31 cellular contexts compared by ENCODE assay signal in the genomic region with DNA sequence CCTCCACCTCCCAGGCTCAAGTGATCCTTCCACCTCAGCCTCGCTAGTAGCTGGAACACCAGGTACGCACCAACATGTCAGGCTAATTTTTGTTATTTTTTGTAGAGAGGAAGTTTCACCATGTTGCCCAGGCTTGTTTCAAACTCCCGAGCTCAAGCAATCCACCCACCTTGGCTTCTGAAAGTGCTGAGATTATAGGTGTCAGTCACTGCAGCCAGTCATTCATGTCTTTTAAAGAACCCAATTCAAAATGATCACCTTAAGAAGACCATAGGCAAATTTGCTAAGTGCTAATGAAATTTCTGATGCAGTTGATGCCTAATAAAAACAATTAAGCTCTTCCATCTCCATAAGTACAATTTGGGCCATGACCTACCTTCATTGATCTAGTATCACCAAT. TPM values are rescaled to one million over a fixed set of nuclear protein-coding genes. Genes with fewer than 3 reads are reported as not detected.
DNase-seq lines count a peak whose midpoint lies in the region; ATAC-seq, FAIRE-seq and TF ChIP-seq lines count a peak whose summit lies in the region.
"Had no signal": no experiment of that assay in that cellular context is flagged by ENCODE, and none has a peak within 500 bp of the region (broad histone marks: within the 10 kb centered on the region; RNA-seq: fewer than 3 reads in every experiment).

No MANE protein-coding gene starts in this region.

- CTCF ChIA-PET in activated naive CD4-positive, alpha-beta T cell treated with anti-CD3 and anti-CD28 coated beads for 36 hours (lab: Charles Lee): interaction anchor here (1.4 to 2.3 kb wide), 2 partner anchors 38 to 63 kb away, joined by 3 to 5 read pairs; a partner anchor contains a TSS
- CTCF ChIA-PET in activated naive CD4-positive, alpha-beta T cell treated with anti-CD3 and anti-CD28 coated beads, Interleukin-2, amount 10 ng/mL, durations not matched to agents 7 days and 5 days (lab: Charles Lee): interaction anchor here (1.5 kb wide), 1 partner anchor 38 kb away, joined by 3 read pairs; a partner anchor contains a TSS

- DNase-seq in activated naive CD4-positive, alpha-beta T cell treated with anti-CD3 and anti-CD28 coated beads for 36 hours: peak; percentile 27
- DNase-seq in activated naive CD4-positive, alpha-beta T cell treated with anti-CD3 and anti-CD28 coated beads, Interleukin-2, amount 10 ng/mL, durations not matched to agents 7 days and 5 days: no peak
- DNase-seq in GM19239 (ENCODE audit: insufficient read length, low spot score) (no peak), keratinocyte (ENCODE audit: low read depth, low spot score) (no peak), kidney glomerular epithelial cell (lab: John Stamatoyannopoulos, UW) (no peak), NCI-H524 (lab: John Stamatoyannopoulos, UW) (no peak)
- DNase-seq: 8988T; activated CD8-positive, alpha-beta memory T cell treated with anti-CD3 and anti-CD28 coated beads, Interleukin-2, amount 50 U/mL, for 48 hours; amniotic stem cell; COR-L47; cortex of kidney; DND-41; GM23248; left colon; mesenchymal stem cell; NCI-H146; NCI-H2171 treated with DMSO at 0.1 percent for 48 hours; SK-N-SH; stimulated activated CD4-positive, alpha-beta T cell treated with anti-CD3 and anti-CD28 coated beads, Interleukin-4, amount 100 ng/mL, for 4 hours; transverse colon; WERI-Rb-1 had no signal

- H4K20me1 ChIP-seq in keratinocyte (ENCODE audit: control insufficient read depth, extremely low read depth, insufficient read depth, low read length): no peaks in the 10 kb centered on the region

- H2AFZ ChIP-seq in keratinocyte (ENCODE audit: control insufficient read depth, low read length): peak overlapping the region; percentile 45
- H2AFZ ChIP-seq: GM23248 had no signal

- intact Hi-C loops in activated naive CD4-positive, alpha-beta T cell treated with anti-CD3 and anti-CD28 coated beads for 36 hours (cut with micrococcal nuclease): loop anchor here (1.0 to 10.0 kb wide), 3 partner anchors 8 to 485 kb away; no protein-coding TSS in a partner anchor

- ATAC-seq in HG02884 (IDR thresholded peaks at IDR 0.05; ENCODE audit: unreplicated experiment): peak; percentile 39
- no peak for ATAC-seq in HG03095 (IDR thresholded peaks at IDR 0.05; ENCODE audit: unreplicated experiment)
- ATAC-seq: K562, left colon had no signal

- H3K27ac Mint-ChIP-seq in activated naive CD4-positive, alpha-beta T cell treated with anti-CD3 and anti-CD28 coated beads for 36 hours: no peak overlapping the region
- no peak overlapping the region for H3K27ac Mint-ChIP-seq in activated naive CD4-positive, alpha-beta T cell treated with anti-CD3 and anti-CD28 coated beads, Interleukin-2, amount 10 ng/mL, durations not matched to agents 7 days and 5 days
- H3K27ac Mint-ChIP-seq: activated T-helper 2 cell treated with anti-CD3 and anti-CD28 coated beads, Interferon-gamma antibody, Interleukin-2, Interleukin-4, amounts not matched to agents 10 μg/mL and 5 μg/mL and 100 μg/mL, durations not matched to agents 14 hours and 24 hours and 36 hours; stimulated activated naive CD8-positive, alpha-beta T cell treated with anti-CD3 and anti-CD28 coated beads, Interleukin-15, Interleukin-2, amounts not matched to agents 100 ng/mL and 50 ng/mL, for 24 hours; T-helper 2 cell treated with Interferon-gamma antibody and Interleukin-4, amounts not matched to agents 5 μg/mL and 100 μg/mL, for 36 hours had no signal

- H3K4me3 Mint-ChIP-seq in activated naive CD4-positive, alpha-beta T cell treated with anti-CD3 and anti-CD28 coated beads for 36 hours: no peak overlapping the region
- H3K4me3 Mint-ChIP-seq in activated naive CD4-positive, alpha-beta T cell treated with anti-CD3 and anti-CD28 coated beads, Interleukin-2, amount 10 ng/mL, durations not matched to agents 7 days and 5 days: no peak overlapping the region
- H3K4me3 Mint-ChIP-seq: stimulated activated naive CD8-positive, alpha-beta T cell treated with anti-CD3 and anti-CD28 coated beads, Interleukin-15, Interleukin-2, amounts not matched to agents 100 ng/mL and 50 ng/mL, for 24 hours; T-helper 2 cell treated with Interferon-gamma antibody and Interleukin-4, amounts not matched to agents 5 μg/mL and 100 μg/mL, for 36 hours had no signal

- H3K27ac ChIP-seq in keratinocyte (ENCODE audit: control insufficient read depth, insufficient read depth, low read length): no peak overlapping the region
- H3K27ac ChIP-seq: GM23248, right atrium auricular region, transverse colon, WERI-Rb-1 had no signal

- dilution Hi-C loops in keratinocyte (cut with MboI; ENCODE audit: extremely low pct_ligation_motif_present, low sequenced_read_pairs): loop anchor here (10.0 kb wide), 1 partner anchor 235 kb away; no protein-coding TSS in a partner anchor

- no peak for TF ChIP-seq CTCF in keratinocyte (optimal IDR thresholded peaks at IDR 0.05 in 1 of 3, IDR thresholded peaks at IDR 0.05 in 1 of 3, conservative IDR thresholded peaks at IDR 0.05 in 1 of 3; ENCODE audit: extremely low read depth in 1 of 3, insufficient read depth in 2 of 3, low read length in 3 of 3)

- peaks cover 53% of the 10 kb centered on the region for H3K4me1 Mint-ChIP-seq in activated naive CD4-positive, alpha-beta T cell treated with anti-CD3 and anti-CD28 coated beads for 36 hours (ENCODE audit: low read depth)
- peaks cover 33% of the 10 kb centered on the region for H3K4me1 Mint-ChIP-seq in activated naive CD4-positive, alpha-beta T cell treated with anti-CD3 and anti-CD28 coated beads, Interleukin-2, amount 10 ng/mL, durations not matched to agents 7 days and 5 days

- no peaks in the 10 kb centered on the region for H3K27me3 ChIP-seq in keratinocyte (ENCODE audit: control insufficient read depth, extremely low read depth, insufficient read depth, low read length)
- H3K27me3 ChIP-seq: right atrium auricular region, transverse colon had no signal

- H3K9ac ChIP-seq in keratinocyte (ENCODE audit: control insufficient read depth, extremely low read depth, insufficient read depth, low read length): no peak overlapping the region
- H3K9ac ChIP-seq: GM23248, SK-N-SH had no signal

- no peak overlapping the region for H3K4me3 ChIP-seq in keratinocyte (ENCODE audit: control insufficient read depth in 2 of 3, extremely low read depth in 1 of 3, insufficient read depth in 2 of 3, low read depth in 1 of 3, low read length in 3 of 3)
- H3K4me3 ChIP-seq: GM23248, K562, right atrium auricular region, transverse colon had no signal

- peak; percentile 88 for FAIRE-seq in GM19239 (lab: Jason Lieb, UNC)
- FAIRE-seq in keratinocyte (lab: Jason Lieb, UNC): no peak
- FAIRE-seq: K562 had no signal

- H3K4me2 ChIP-seq in keratinocyte (ENCODE audit: control insufficient read depth, extremely low read depth, insufficient read depth, low read depth, low read length): no peak overlapping the region
- H3K4me2 ChIP-seq: SK-N-SH had no signal

- H3K27me3 Mint-ChIP-seq in activated naive CD4-positive, alpha-beta T cell treated with anti-CD3 and anti-CD28 coated beads for 36 hours (ENCODE audit: low read depth): no peaks in the 10 kb centered on the region
- no peaks in the 10 kb centered on the region for H3K27me3 Mint-ChIP-seq in activated naive CD4-positive, alpha-beta T cell treated with anti-CD3 and anti-CD28 coated beads, Interleukin-2, amount 10 ng/mL, durations not matched to agents 7 days and 5 days
- H3K27me3 Mint-ChIP-seq: stimulated activated naive CD8-positive, alpha-beta T cell treated with anti-CD3 and anti-CD28 coated beads, Interleukin-15, Interleukin-2, amounts not matched to agents 100 ng/mL and 50 ng/mL, for 24 hours had no signal

- no peaks in the 10 kb centered on the region for H3K36me3 ChIP-seq in keratinocyte (ENCODE audit: control insufficient read depth in 2 of 2, extremely low read depth in 1 of 2, insufficient read depth in 2 of 2, low read length in 2 of 2)
- H3K36me3 ChIP-seq: right atrium auricular region, transverse colon, WERI-Rb-1 had no signal

- H3K9me3 ChIP-seq in keratinocyte (ENCODE audit: control insufficient read depth, low read depth, low read length): no peaks in the 10 kb centered on the region
- H3K9me3 ChIP-seq: right atrium auricular region, SK-N-SH, transverse colon had no signal

- peaks cover 8% of the 10 kb centered on the region for H3K4me1 ChIP-seq in keratinocyte (ENCODE audit: control insufficient read depth, extremely low read depth, insufficient read depth, low read length)
- H3K4me1 ChIP-seq: right atrium auricular region, transverse colon had no signal

- no peaks in the 10 kb centered on the region for H3K79me2 ChIP-seq in keratinocyte (ENCODE audit: control insufficient read depth, insufficient read depth, low read length)

- H3K9me1 ChIP-seq in keratinocyte (ENCODE audit: control insufficient read depth, extremely low read depth, insufficient read depth, low read length): no peaks in the 10 kb centered on the region

- peaks cover 3% of the 10 kb centered on the region for H3K36me3 Mint-ChIP-seq in activated naive CD4-positive, alpha-beta T cell treated with anti-CD3 and anti-CD28 coated beads for 36 hours (ENCODE audit: low read depth)
- peaks cover 7% of the 10 kb centered on the region for H3K36me3 Mint-ChIP-seq in activated naive CD4-positive, alpha-beta T cell treated with anti-CD3 and anti-CD28 coated beads, Interleukin-2, amount 10 ng/mL, durations not matched to agents 7 days and 5 days

- H3K9me3 Mint-ChIP-seq in activated naive CD4-positive, alpha-beta T cell treated with anti-CD3 and anti-CD28 coated beads for 36 hours: no peaks in the 10 kb centered on the region
- no peaks in the 10 kb centered on the region for H3K9me3 Mint-ChIP-seq in activated naive CD4-positive, alpha-beta T cell treated with anti-CD3 and anti-CD28 coated beads, Interleukin-2, amount 10 ng/mL, durations not matched to agents 7 days and 5 days
- H3K9me3 Mint-ChIP-seq: activated T-helper 2 cell treated with anti-CD3 and anti-CD28 coated beads, Interferon-gamma antibody, Interleukin-2, Interleukin-4, amounts not matched to agents 10 μg/mL and 5 μg/mL and 100 μg/mL, durations not matched to agents 14 hours and 24 hours and 36 hours; stimulated activated naive CD8-positive, alpha-beta T cell treated with anti-CD3 and anti-CD28 coated beads, Interleukin-15, Interleukin-2, amounts not matched to agents 100 ng/mL and 50 ng/mL, for 24 hours; T-helper 2 cell treated with Interferon-gamma antibody and Interleukin-4, amounts not matched to agents 5 μg/mL and 100 μg/mL, for 36 hours had no signal

RNA-seq across cellular contexts. Expression of a gene that starts 2.6 kb away (rescaled TPM):
- total RNA-seq in activated naive CD4-positive, alpha-beta T cell treated with anti-CD3 and anti-CD28 coated beads for 36 hours: 1 to 10 TPM; 7.3 to 7.8 TPM
- polyA plus RNA-seq in keratinocyte: not detected in 3 replicates
- not detected for polyA plus RNA-seq in keratinocyte (2011; ENCODE audit: low read depth)
- not detected in 2 replicates for polyA plus RNA-seq in keratinocyte (2011; cell fraction: cytosol; rRNA removed)
- polyA plus RNA-seq in keratinocyte (2011; cell fraction: nucleus; rRNA removed): not detected in 2 replicates
- not detected in 2 replicates for polyA plus RNA-seq in keratinocyte (2012; ENCODE audit: low replicate concordance)
- not detected in 3 replicates for polyA minus RNA-seq in keratinocyte
- not detected for polyA minus RNA-seq in keratinocyte (2011; cell fraction: cytosol; rRNA and poly(A)+ RNA removed)
- polyA minus RNA-seq in keratinocyte (2011; cell fraction: nucleus; rRNA and poly(A)+ RNA removed): not detected in 2 replicates
- total RNA-seq: GM23248, HT-29, myocyte, osteoblast had no signal
- polyA plus RNA-seq: SK-N-SH had no signal

RNA-seq across cellular contexts. Expression of a gene that starts 38.2 kb away (rescaled TPM):
- 1 to 10 TPM; 5.1 to 6.1 TPM for total RNA-seq in activated naive CD4-positive, alpha-beta T cell treated with anti-CD3 and anti-CD28 coated beads for 36 hours
- 14.4 to 23.1 TPM (median 15.8 TPM) in 3 replicates for polyA plus RNA-seq in keratinocyte
- polyA plus RNA-seq in keratinocyte (2011; ENCODE audit: low read depth): 1.2 TPM
- polyA plus RNA-seq in keratinocyte (2011; cell fraction: cytosol; rRNA removed): 9.7 and 16.1 TPM in 2 replicates
- 22.0 and 34.4 TPM in 2 replicates for polyA plus RNA-seq in keratinocyte (2011; cell fraction: nucleus; rRNA removed)
- polyA plus RNA-seq in keratinocyte (2012; ENCODE audit: low replicate concordance): 4.8 and 10.0 TPM in 2 replicates
- 3.3 to 14.7 TPM (median 13.2 TPM) in 3 replicates for polyA minus RNA-seq in keratinocyte
- 6.9 TPM for polyA minus RNA-seq in keratinocyte (2011; cell fraction: cytosol; rRNA and poly(A)+ RNA removed)
- polyA minus RNA-seq in keratinocyte (2011; cell fraction: nucleus; rRNA and poly(A)+ RNA removed): 8.3 and 13.1 TPM in 2 replicates

RNA-seq across cellular contexts. Expression of a gene that starts 46.4 kb away (rescaled TPM):
- total RNA-seq in activated naive CD4-positive, alpha-beta T cell treated with anti-CD3 and anti-CD28 coated beads for 36 hours: not detected
- 1.5 to 3.8 TPM (median 3.3 TPM) in 3 replicates for polyA plus RNA-seq in keratinocyte
- polyA plus RNA-seq in keratinocyte (2011; ENCODE audit: low read depth): 0.25 TPM
- 0.68 and 1.5 TPM in 2 replicates for polyA plus RNA-seq in keratinocyte (2011; cell fraction: cytosol; rRNA removed)
- 10.0 and 12.5 TPM in 2 replicates for polyA plus RNA-seq in keratinocyte (2011; cell fraction: nucleus; rRNA removed)
- 0.16 and 1.2 TPM in 2 replicates for polyA plus RNA-seq in keratinocyte (2012; ENCODE audit: low replicate concordance)
- polyA minus RNA-seq in keratinocyte: 0.83 to 0.99 TPM in 2 of 3 replicates, not detected in the other
- not detected for polyA minus RNA-seq in keratinocyte (2011; cell fraction: cytosol; rRNA and poly(A)+ RNA removed)
- polyA minus RNA-seq in keratinocyte (2011; cell fraction: nucleus; rRNA and poly(A)+ RNA removed): 0.39 and 0.42 TPM in 2 replicates
- total RNA-seq: activated T-helper 2 cell treated with anti-CD3 and anti-CD28 coated beads, Interferon-gamma antibody, Interleukin-2, Interleukin-4, amounts not matched to agents 10 μg/mL and 5 μg/mL and 100 μg/mL, durations not matched to agents 14 hours and 24 hours and 36 hours; K562; osteoblast had no signal
- polyA plus RNA-seq: K562, SK-N-SH had no signal

RNA-seq across cellular contexts. Expression of a gene that starts 54.1 kb away (rescaled TPM):
- total RNA-seq in activated naive CD4-positive, alpha-beta T cell treated with anti-CD3 and anti-CD28 coated beads for 36 hours: 1,000 to 10,000 TPM; 2,152 to 2,208 TPM
- 3,202 to 4,120 TPM (median 3,970 TPM) in 3 replicates for polyA plus RNA-seq in keratinocyte
- polyA plus RNA-seq in keratinocyte (2011; ENCODE audit: low read depth): 1,736 TPM
- 2,904 and 3,675 TPM in 2 replicates for polyA plus RNA-seq in keratinocyte (2011; cell fraction: cytosol; rRNA removed)
- polyA plus RNA-seq in keratinocyte (2011; cell fraction: nucleus; rRNA removed): 548 and 776 TPM in 2 replicates
- 3,309 and 3,329 TPM in 2 replicates for polyA plus RNA-seq in keratinocyte (2012; ENCODE audit: low replicate concordance)
- polyA minus RNA-seq in keratinocyte: 847 to 3,581 TPM (median 2,309 TPM) in 3 replicates
- 1,650 TPM for polyA minus RNA-seq in keratinocyte (2011; cell fraction: cytosol; rRNA and poly(A)+ RNA removed)
- polyA minus RNA-seq in keratinocyte (2011; cell fraction: nucleus; rRNA and poly(A)+ RNA removed): 186 and 201 TPM in 2 replicates
